8 cellular contexts compared by ENCODE assay signal in genomic region chr2:39666489-39667141, GRCh38. TPM values are rescaled to one million over a fixed set of nuclear protein-coding genes. Genes with fewer than 3 reads are reported as not detected.
A peak's percentile ranks its signal among the peaks of the same experiment; 100 is the strongest.
DNase-seq lines count a peak whose midpoint lies in the region; ATAC-seq lines count a peak whose summit lies in the region.

No MANE protein-coding gene starts in this region.

- H3K36me3 ChIP-seq in subcutaneous abdominal adipose tissue (ENCODE audit: control insufficient read depth in 5 of 5, insufficient read depth in 5 of 5, low read length in 5 of 5) = no peaks in the 10 kb centered on the region

- POLR2A ChIA-PET in activated naive CD8-positive, alpha-beta T cell treated with anti-CD3 and anti-CD28 coated beads, Interleukin-2, amount 10 ng/mL, durations not matched to agents 7 days and 5 days (lab: Charles Lee) = interaction anchor here (0.6 kb wide), 1 partner anchor 165 kb away, joined by 3 read pairs; no protein-coding TSS in a partner anchor

- H3K9me3 ChIP-seq in iPS-18c (ENCODE audit: control insufficient read depth, insufficient read depth, low read length) = no peaks in the 10 kb centered on the region
- H3K9me3 ChIP-seq in subcutaneous abdominal adipose tissue (ENCODE audit: control insufficient read depth in 5 of 5, low read length in 5 of 5) = no peaks in the 10 kb centered on the region

- DNase-seq in NCI-H345 (lab: John Stamatoyannopoulos, UW) (peak; percentile 35), NCI-H345 treated with DMSO at 0.1 percent for 48 hours (lab: John Stamatoyannopoulos, UW; ENCODE audit: unreplicated experiment) (no peak), NCI-H187 (lab: John Stamatoyannopoulos, UW) (no peak), NCI-H2107 treated with DMSO at 0.1 percent for 48 hours (lab: John Stamatoyannopoulos, UW; ENCODE audit: unreplicated experiment) (no peak)
- DNase-seq in activated naive CD8-positive, alpha-beta T cell treated with anti-CD3 and anti-CD28 coated beads, Interleukin-2, amount 10 ng/mL, durations not matched to agents 7 days and 5 days = no peak

- no peak for ATAC-seq in activated naive CD8-positive, alpha-beta T cell treated with anti-CD3 and anti-CD28 coated beads, Interleukin-2, amount 10 ng/mL, durations not matched to agents 7 days and 5 days (ENCODE audit: low read depth)
- no peak for ATAC-seq in GM18520 (IDR thresholded peaks at IDR 0.05; ENCODE audit: unreplicated experiment)

- H3K4me1 Mint-ChIP-seq in activated naive CD8-positive, alpha-beta T cell treated with anti-CD3 and anti-CD28 coated beads, Interleukin-2, amount 10 ng/mL, durations not matched to agents 7 days and 5 days = peaks cover 3% of the 10 kb centered on the region

- peak overlapping the region in 2 of 5 donors; percentile 14 to 51 for H3K9ac ChIP-seq in subcutaneous abdominal adipose tissue (ENCODE audit: low read length in 5 of 5)

- H3K4me3 ChIP-seq in iPS-18c (ENCODE audit: insufficient read depth, low read depth, low read length) (peak overlapping the region; percentile 76), subcutaneous abdominal adipose tissue (ENCODE audit: low read depth in 1 of 5, low read length in 5 of 5) (peak overlapping the region; percentile 52 to 77 (median 67))

- peaks cover 80% of the 10 kb centered on the region for H3K27me3 Mint-ChIP-seq in activated naive CD8-positive, alpha-beta T cell treated with anti-CD3 and anti-CD28 coated beads, Interleukin-2, amount 10 ng/mL, durations not matched to agents 7 days and 5 days

- peak overlapping the region; percentile 39 for H3K27ac Mint-ChIP-seq in activated naive CD8-positive, alpha-beta T cell treated with anti-CD3 and anti-CD28 coated beads, Interleukin-2, amount 10 ng/mL, durations not matched to agents 7 days and 5 days

- H3K9me3 Mint-ChIP-seq in activated naive CD8-positive, alpha-beta T cell treated with anti-CD3 and anti-CD28 coated beads, Interleukin-2, amount 10 ng/mL, durations not matched to agents 7 days and 5 days = no peaks in the 10 kb centered on the region

- H3K4me3 Mint-ChIP-seq in activated naive CD8-positive, alpha-beta T cell treated with anti-CD3 and anti-CD28 coated beads, Interleukin-2, amount 10 ng/mL, durations not matched to agents 7 days and 5 days = peak overlapping the region; percentile 84

- H3K27me3 ChIP-seq in subcutaneous abdominal adipose tissue (ENCODE audit: control insufficient read depth in 5 of 5, insufficient read depth in 4 of 5, low read length in 5 of 5) = peaks cover 4 to 29% (median 23%) of the 10 kb centered on the region in 5 donors

- H3K27ac ChIP-seq in subcutaneous abdominal adipose tissue (ENCODE audit: low read depth, low read length) = no peak overlapping the region

- peaks cover 2 to 13% (median 10%) of the 10 kb centered on the region in 5 donors for H3K4me1 ChIP-seq in subcutaneous abdominal adipose tissue (ENCODE audit: control insufficient read depth in 5 of 5, insufficient read depth in 5 of 5, low read length in 5 of 5)

- no peaks in the 10 kb centered on the region for H3K36me3 Mint-ChIP-seq in activated naive CD8-positive, alpha-beta T cell treated with anti-CD3 and anti-CD28 coated beads, Interleukin-2, amount 10 ng/mL, durations not matched to agents 7 days and 5 days

RNA-seq across cellular contexts. Expression of gene TMEM178A, which starts 0.9 kb away (rescaled TPM):
- total RNA-seq in activated naive CD8-positive, alpha-beta T cell treated with anti-CD3 and anti-CD28 coated beads, Interleukin-2, amount 10 ng/mL, durations not matched to agents 7 days and 5 days = under 1 TPM; 0.17 to 0.23 TPM
